ENCODE assay signal across 11 cellular contexts in the genomic region with DNA sequence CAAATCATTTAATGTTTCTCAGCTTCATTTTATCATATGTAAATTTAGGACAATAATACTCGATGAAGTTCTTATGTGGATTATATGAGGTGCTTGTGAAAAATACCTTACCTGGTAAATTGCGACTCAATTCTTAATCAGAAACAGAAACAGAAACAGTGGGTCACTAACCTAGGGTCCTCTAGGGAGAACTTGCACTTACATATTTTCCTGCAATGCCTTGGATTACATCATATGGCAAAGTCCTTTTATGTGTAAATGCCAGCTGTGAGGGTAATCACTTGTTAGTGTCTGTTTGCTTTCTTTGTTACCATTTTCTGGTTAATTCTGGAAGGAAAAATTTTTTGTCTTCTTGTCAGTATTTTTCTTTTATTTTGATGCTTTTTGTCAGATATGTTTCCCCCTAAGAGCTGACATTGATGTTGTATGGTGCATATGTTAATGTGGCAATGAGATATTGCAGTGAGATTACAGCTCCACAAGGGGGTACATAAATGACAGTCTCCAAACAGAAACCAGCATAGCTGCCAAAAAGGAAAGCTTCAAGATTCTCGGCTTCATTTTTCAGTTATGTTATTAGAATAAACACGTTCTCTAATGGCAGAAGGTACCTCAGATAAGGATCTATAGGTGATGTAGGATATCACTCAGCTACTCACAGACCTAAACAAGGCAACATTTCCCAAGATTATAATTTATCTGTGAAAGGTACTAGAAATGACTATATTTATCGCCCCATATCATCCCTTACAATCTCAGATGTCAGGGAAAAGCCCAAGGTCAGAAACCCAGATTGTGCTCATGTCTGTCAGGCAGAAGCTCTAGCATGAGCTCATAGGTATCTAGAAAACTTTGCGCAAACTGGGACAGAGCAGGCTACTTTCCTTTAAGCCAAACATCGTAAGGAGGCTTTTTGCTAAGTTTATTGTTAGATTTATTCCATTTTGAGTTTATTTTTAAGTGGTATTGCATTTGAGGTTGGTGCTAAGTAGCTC.
A peak's percentile ranks its signal among the peaks of the same experiment; 100 is the strongest.
DNase-seq lines count a peak whose midpoint lies in the region; ATAC-seq, FAIRE-seq and TF ChIP-seq lines count a peak whose summit lies in the region.
"Had no signal": no experiment of that assay in that cellular context is flagged by ENCODE, and none has a peak within 500 bp of the region (broad histone marks: within the 10 kb centered on the region; RNA-seq: fewer than 3 reads in every experiment).

No MANE protein-coding gene starts in this region.

- H3K27me3 ChIP-seq in parathyroid adenoma (ENCODE audit: control insufficient read depth, insufficient read depth, low read length) (no peaks in the 10 kb centered on the region), pancreas (no peaks in the 10 kb centered on the region), psoas muscle (ENCODE audit: insufficient read depth in 3 of 3, low read length in 2 of 3) (peaks cover 0 to 2% (median 1%) of the 10 kb centered on the region in 3 donors)

- no peaks in the 10 kb centered on the region for H3K4me1 ChIP-seq in parathyroid adenoma
- H3K4me1 ChIP-seq in pancreas = no peaks in the 10 kb centered on the region
- no peaks in the 10 kb centered on the region for H3K4me1 ChIP-seq in psoas muscle

- H3K4me3 ChIP-seq in parathyroid adenoma (ENCODE audit: low read depth, low read length) (peak overlapping the region; percentile 19), pancreas (no peak overlapping the region), psoas muscle (no peak overlapping the region)

- no peak overlapping the region for H3K27ac Mint-ChIP-seq in activated B cell treated with CpG ODN at 0.5 μM for 24 hours

- H3K4me3 Mint-ChIP-seq in activated B cell treated with CpG ODN at 0.5 μM for 24 hours = no peak overlapping the region

- no peaks in the 10 kb centered on the region for H3K36me3 Mint-ChIP-seq in activated B cell treated with CpG ODN at 0.5 μM for 24 hours (ENCODE audit: low read depth)

- POLR2A ChIA-PET in activated B cell treated with CpG ODN at 0.5 μM for 24 hours (lab: Charles Lee) = interaction anchor here (1.0 to 2.7 kb wide), 5 partner anchors 34 to 629 kb away, joined by 3 to 25 read pairs (median 4); partner anchors contain the start of gene TNFSF4

- no peak overlapping the region for H3K9ac ChIP-seq in parathyroid adenoma

- ATAC-seq in HG03039 (IDR thresholded peaks at IDR 0.05; ENCODE audit: unreplicated experiment) (peak; percentile 57), activated B cell treated with CpG ODN at 0.5 μM for 24 hours (ENCODE audit: low read depth) (peak; percentile 82), pancreas (no peak), psoas muscle (no peak)

- peaks cover 29% of the 10 kb centered on the region for H3K4me1 Mint-ChIP-seq in activated B cell treated with CpG ODN at 0.5 μM for 24 hours

- peaks cover 8% of the 10 kb centered on the region for H3K9me3 Mint-ChIP-seq in activated B cell treated with CpG ODN at 0.5 μM for 24 hours

- 60 to 67% methylated on average over 7 of the region's 7 CpGs for WGBS in pancreas, 2 donors
- 66 to 70% (median 68%) methylated on average over 7 of the region's 7 CpGs for WGBS in psoas muscle, 3 donors

- TF ChIP-seq CTCF in activated B cell treated with CpG ODN at 0.5 μM for 24 hours (IDR thresholded peaks at IDR 0.05) = no peak
- TF ChIP-seq CTCF in parathyroid adenoma (IDR thresholded peaks at IDR 0.05) = no peak
- TF ChIP-seq CTCF in pancreas (IDR thresholded peaks at IDR 0.05) = no peak
- no peak for TF ChIP-seq CTCF in psoas muscle (IDR thresholded peaks at IDR 0.05)

- DNase-seq in DMS 273 (lab: John Stamatoyannopoulos, UW; ENCODE audit: unreplicated experiment) = peak; percentile 44
- DNase-seq in DMS 273 treated with DMSO at 0.1 percent for 48 hours (lab: John Stamatoyannopoulos, UW) = no peak
- no peak for DNase-seq in activated B cell treated with CpG ODN at 0.5 μM for 24 hours
- DNase-seq in pancreas = no peak
- no peak for DNase-seq in psoas muscle
- no peak for DNase-seq in NCI-H2081 treated with DMSO at 0.1 percent for 48 hours (lab: John Stamatoyannopoulos, UW)
- DNase-seq: NCI-H2227 treated with DMSO at 0.1 percent for 48 hours had no signal

- CTCF ChIA-PET in activated B cell treated with CpG ODN at 0.5 μM for 24 hours (lab: Charles Lee) = interaction anchor here (0.7 to 4.2 kb wide), 14 partner anchors 25 to 1049 kb away, joined by 3 to 53 read pairs (median 4); partner anchors contain the start of genes PRDX6 and TNFSF4

- H3K9me3 ChIP-seq in parathyroid adenoma (ENCODE audit: control insufficient read depth, low read length) (no peaks in the 10 kb centered on the region), pancreas (no peaks in the 10 kb centered on the region), psoas muscle (peaks cover 4% of the 10 kb centered on the region)

- no peak for FAIRE-seq in pancreas (lab: Jason Lieb, UNC)
- FAIRE-seq: endometrium had no signal

- H2AFZ ChIP-seq in parathyroid adenoma = peak overlapping the region; percentile 38

- H3K27ac ChIP-seq in parathyroid adenoma (no peak overlapping the region), pancreas (no peak overlapping the region), psoas muscle (no peak overlapping the region)
- H3K27ac ChIP-seq: 22Rv1 had no signal

- H3K79me2 ChIP-seq in parathyroid adenoma = no peaks in the 10 kb centered on the region

- intact Hi-C loops in activated B cell treated with CpG ODN at 0.5 μM for 24 hours (cut with micrococcal nuclease) (loop anchor here (1.0 kb wide), 3 partner anchors 33 to 424 kb away; no protein-coding TSS in a partner anchor), pancreas (cut with DNase I) (no loop called here), psoas muscle (cut with DNase I) (no loop called here)

- H3K36me3 ChIP-seq in parathyroid adenoma (ENCODE audit: control insufficient read depth, insufficient read depth, low read length) (no peaks in the 10 kb centered on the region), pancreas (no peaks in the 10 kb centered on the region), psoas muscle (ENCODE audit: insufficient read depth in 1 of 2, low read depth in 1 of 2) (no peaks in the 10 kb centered on the region)

- no peaks in the 10 kb centered on the region for H3K27me3 Mint-ChIP-seq in activated B cell treated with CpG ODN at 0.5 μM for 24 hours

- peak overlapping the region; percentile 18 for H3K4me2 ChIP-seq in parathyroid adenoma (ENCODE audit: low read length)

Comparison
In these comparisons a context has a peak if more than half of its experiments do, and no peak if none do; other contexts are left out.
1. ATAC-seq: peak in HG03039 (single experiment) and activated B cell treated with CpG ODN at 0.5 μM for 24 hours (single experiment); none in pancreas (0 of 4) and psoas muscle (0 of 4).